In the genomic region with DNA sequence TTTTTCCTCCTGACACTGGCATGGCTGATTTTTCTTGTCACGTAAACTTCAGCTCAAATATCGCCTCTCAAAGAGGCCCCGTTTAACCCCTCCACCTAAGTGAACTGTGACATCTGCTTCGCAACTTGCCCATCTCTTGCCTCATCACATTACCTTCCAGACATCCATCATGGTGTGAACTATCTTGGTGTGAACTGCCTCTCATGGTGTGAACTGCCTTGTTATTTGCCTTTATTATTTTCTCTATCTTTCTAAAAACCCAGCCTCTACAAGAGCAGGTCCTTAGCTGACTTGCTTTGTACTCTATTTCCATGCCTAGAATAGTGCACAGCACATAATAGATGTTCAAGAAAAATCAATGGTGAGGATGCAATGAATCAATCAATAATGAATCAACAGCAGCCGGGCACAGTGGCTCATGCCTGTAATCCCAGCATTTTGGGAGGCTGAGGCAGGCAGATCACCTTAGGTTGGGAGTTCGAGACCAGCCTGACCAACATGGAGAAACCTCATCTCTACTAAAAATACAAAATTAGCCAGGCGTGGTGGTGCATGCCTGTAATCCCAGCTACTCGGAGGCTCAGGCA, we compare ENCODE assay signal across 1 cellular context.
TF ChIP-seq lines count a peak whose summit lies in the region.

No MANE protein-coding gene starts in this region.

TF ChIP-seq in H1, 55 proteins besides CTCF, POLR2A, EP300 and RAD21:
- peak; percentile 77 for TF ChIP-seq BACH1 (IDR thresholded peaks at IDR 0.05; ENCODE audit: low read length)
